ENCODE assay signal across 9 cellular contexts in genomic region chr22:46613606-46613997, GRCh38. TPM values are rescaled to one million over a fixed set of nuclear protein-coding genes. Genes with fewer than 3 reads are reported as not detected.
A peak's percentile ranks its signal among the peaks of the same experiment; 100 is the strongest.
DNase-seq lines count a peak whose midpoint lies in the region; ATAC-seq and TF ChIP-seq lines count a peak whose summit lies in the region.
"Had no signal": no experiment of that assay in that cellular context is flagged by ENCODE, and none has a peak within 500 bp of the region (broad histone marks: within the 10 kb centered on the region; RNA-seq: fewer than 3 reads in every experiment).

No MANE protein-coding gene starts in this region.

- H3K9me3 Mint-ChIP-seq in CD4-positive, CD25-positive, alpha-beta regulatory T cell, result no peaks in the 10 kb centered on the region
- H3K9me3 Mint-ChIP-seq in activated naive CD8-positive, alpha-beta T cell treated with anti-CD3 and anti-CD28 coated beads for 36 hours, result no peaks in the 10 kb centered on the region
- H3K9me3 Mint-ChIP-seq in mesothelial cell of epicardium, result no peaks in the 10 kb centered on the region

- peaks cover 4 to 34% (median 20%) of the 10 kb centered on the region in 4 donors for H3K4me1 Mint-ChIP-seq in CD4-positive, CD25-positive, alpha-beta regulatory T cell
- H3K4me1 Mint-ChIP-seq in activated naive CD8-positive, alpha-beta T cell treated with anti-CD3 and anti-CD28 coated beads for 36 hours, result peaks cover 26% of the 10 kb centered on the region
- peaks cover 15% of the 10 kb centered on the region for H3K4me1 Mint-ChIP-seq in mesothelial cell of epicardium

- H3K27ac Mint-ChIP-seq in CD4-positive, CD25-positive, alpha-beta regulatory T cell, result peak overlapping the region; percentile 87 to 94 (median 89)
- peak overlapping the region; percentile 90 for H3K27ac Mint-ChIP-seq in activated naive CD8-positive, alpha-beta T cell treated with anti-CD3 and anti-CD28 coated beads for 36 hours
- H3K27ac Mint-ChIP-seq in mesothelial cell of epicardium, result peak overlapping the region; percentile 72

- H3K9me3 ChIP-seq in CD4-positive, CD25-positive, alpha-beta regulatory T cell (ENCODE audit: control insufficient read depth in 2 of 2, low read length in 2 of 2), result no peaks in the 10 kb centered on the region

- no peak for DNase-seq in CD4-positive, CD25-positive, alpha-beta regulatory T cell
- peak; percentile 29 for DNase-seq in activated naive CD8-positive, alpha-beta T cell treated with anti-CD3 and anti-CD28 coated beads for 36 hours
- DNase-seq in mesothelial cell of epicardium (ENCODE audit: low spot score in 2 of 2, unreplicated experiment in 2 of 2), result no peak
- no peak for DNase-seq in NOMO-1 treated with dmso at 0.1 percent for 144 hours (lab: John Stamatoyannopoulos, UW; ENCODE audit: unreplicated experiment)
- DNase-seq in NCI-H510A (lab: John Stamatoyannopoulos, UW), result no peak
- DNase-seq: NCI-H524 had no signal

- no peak for TF ChIP-seq CTCF in mesothelial cell of epicardium (IDR thresholded peaks at IDR 0.05; ENCODE audit: unreplicated experiment)

- H3K27me3 ChIP-seq in CD4-positive, CD25-positive, alpha-beta regulatory T cell (ENCODE audit: control insufficient read depth, insufficient read depth, low read length), result no peaks in the 10 kb centered on the region

- H3K36me3 ChIP-seq in CD4-positive, CD25-positive, alpha-beta regulatory T cell (ENCODE audit: control insufficient read depth, insufficient read depth, low read length), result no peaks in the 10 kb centered on the region

- H3K4me3 Mint-ChIP-seq in CD4-positive, CD25-positive, alpha-beta regulatory T cell, result peak overlapping the region; percentile 84 to 94 (median 92)
- peak overlapping the region; percentile 85 for H3K4me3 Mint-ChIP-seq in activated naive CD8-positive, alpha-beta T cell treated with anti-CD3 and anti-CD28 coated beads for 36 hours
- no peak overlapping the region for H3K4me3 Mint-ChIP-seq in mesothelial cell of epicardium

- H3K4me1 ChIP-seq in CD4-positive, CD25-positive, alpha-beta regulatory T cell (ENCODE audit: control insufficient read depth, insufficient read depth, low read length, poor library complexity, severe bottlenecking), result peaks cover 25% of the 10 kb centered on the region

- H3K27ac ChIP-seq in CD4-positive, CD25-positive, alpha-beta regulatory T cell (ENCODE audit: insufficient read depth, low read length, poor library complexity, severe bottlenecking), result no peak overlapping the region

- H3K36me3 Mint-ChIP-seq in CD4-positive, CD25-positive, alpha-beta regulatory T cell, result no peaks in the 10 kb centered on the region
- H3K36me3 Mint-ChIP-seq in activated naive CD8-positive, alpha-beta T cell treated with anti-CD3 and anti-CD28 coated beads for 36 hours, result no peaks in the 10 kb centered on the region
- H3K36me3 Mint-ChIP-seq in mesothelial cell of epicardium, result no peaks in the 10 kb centered on the region

- ATAC-seq in CD4-positive, CD25-positive, alpha-beta regulatory T cell (ENCODE audit: low read depth in 2 of 2), result no peak
- ATAC-seq in HG03432 (IDR thresholded peaks at IDR 0.05; ENCODE audit: unreplicated experiment) (peak; percentile 60), HG03280 (IDR thresholded peaks at IDR 0.05; ENCODE audit: unreplicated experiment) (no peak), GM19395 (IDR thresholded peaks at IDR 0.05; ENCODE audit: unreplicated experiment) (no peak)

- H3K4me3 ChIP-seq in CD4-positive, CD25-positive, alpha-beta regulatory T cell (ENCODE audit: low read depth, low read length), result peak overlapping the region; percentile 87

- H3K27me3 Mint-ChIP-seq in CD4-positive, CD25-positive, alpha-beta regulatory T cell, result no peaks in the 10 kb centered on the region
- H3K27me3 Mint-ChIP-seq in activated naive CD8-positive, alpha-beta T cell treated with anti-CD3 and anti-CD28 coated beads for 36 hours, result peaks cover 4% of the 10 kb centered on the region
- no peaks in the 10 kb centered on the region for H3K27me3 Mint-ChIP-seq in mesothelial cell of epicardium (ENCODE audit: low read depth)

RNA-seq across cellular contexts. Expression of gene GRAMD4, which starts 6.6 kb away (rescaled TPM):
- total RNA-seq in CD4-positive, CD25-positive, alpha-beta regulatory T cell, result 43.6 TPM
- 1 to 10 TPM; 7.0 to 9.8 (median 7.3) TPM for polyA plus RNA-seq in CD4-positive, CD25-positive, alpha-beta regulatory T cell
- 10 to 100 TPM; 20.7 to 20.9 TPM for total RNA-seq in activated naive CD8-positive, alpha-beta T cell treated with anti-CD3 and anti-CD28 coated beads for 36 hours
- 58.3 to 63.0 TPM (median 60.5 TPM) in 3 replicates for total RNA-seq in mesothelial cell of epicardium
